Comparison of ENCODE assay signal across 1 cellular context in genomic region chr15:64122936-64123351, GRCh38.
TF ChIP-seq lines count a peak whose summit lies in the region.

No MANE protein-coding gene starts in this region.

TF ChIP-seq in K562, 482 proteins besides CTCF, POLR2A, EP300 and RAD21:
- no peak for TF ChIP-seq BCL6 (CRISPR knock-in tag; IDR thresholded peaks at IDR 0.05)
- no peak for TF ChIP-seq HDAC1 (IDR thresholded peaks at IDR 0.05)
- no peak for TF ChIP-seq RFX5 (IDR thresholded peaks at IDR 0.05; ENCODE audit: low read depth, low read length)
- no peak for TF ChIP-seq CAMTA2 (CRISPR knock-in tag; conservative IDR thresholded peaks at IDR 0.05)
- no peak for TF ChIP-seq DMBX1 (CRISPR knock-in tag; IDR thresholded peaks at IDR 0.05; ENCODE audit: borderline replicate concordance)
- no peak for TF ChIP-seq ZFX (CRISPR knock-in tag; IDR thresholded peaks at IDR 0.05)
- no peak for TF ChIP-seq CREBBP (IDR thresholded peaks at IDR 0.05; ENCODE audit: low read depth, low read length)
- TF ChIP-seq ZNF165 (CRISPR knock-in tag; IDR thresholded peaks at IDR 0.05; ENCODE audit: borderline replicate concordance) = no peak
- no peak for TF ChIP-seq RFX7 (CRISPR knock-in tag; IDR thresholded peaks at IDR 0.05)
- no peak for TF ChIP-seq ZZZ3 (IDR thresholded peaks at IDR 0.05)
- TF ChIP-seq MXI1 (IDR thresholded peaks at IDR 0.05; ENCODE audit: low read depth, low read length) = no peak
- TF ChIP-seq ZNF76 (CRISPR knock-in tag; IDR thresholded peaks at IDR 0.05; ENCODE audit: borderline replicate concordance) = no peak
- no peak for TF ChIP-seq PYGO2 (tag; IDR thresholded peaks at IDR 0.05)
- no peak for TF ChIP-seq ZNF324 (CRISPR knock-in tag; IDR thresholded peaks at IDR 0.05)
- TF ChIP-seq NFRKB (IDR thresholded peaks at IDR 0.05; ENCODE audit: low read depth) = no peak
- TF ChIP-seq SRSF3 (IDR thresholded peaks at IDR 0.05; ENCODE audit: insufficient read depth, low read length) = no peak
- TF ChIP-seq ZBTB17 (CRISPR knock-in tag; IDR thresholded peaks at IDR 0.05) = no peak
TF ChIP-seq in K562: peak in this region for 0.
